25 cellular contexts compared by ENCODE assay signal in genomic region chr16:70159355-70160348, GRCh38. TPM values are rescaled to one million over a fixed set of nuclear protein-coding genes. Genes with fewer than 3 reads are reported as not detected.
DNase-seq lines count a peak whose midpoint lies in the region; ATAC-seq, FAIRE-seq and TF ChIP-seq lines count a peak whose summit lies in the region.
"Had no signal": no experiment of that assay in that cellular context is flagged by ENCODE, and none has a peak within 500 bp of the region (broad histone marks: within the 10 kb centered on the region; RNA-seq: fewer than 3 reads in every experiment).

No MANE protein-coding gene starts in this region.

- peak overlapping the region; percentile 91 for H3K27ac ChIP-seq in HepG2 (ENCODE audit: extremely low read length, insufficient read depth, low read length)
- no peak overlapping the region for H3K27ac ChIP-seq in right lobe of liver
- H3K27ac ChIP-seq: A549, ascending aorta, gastrocnemius medialis, neutrophil, right atrium auricular region, SJSA1, upper lobe of left lung had no signal

- POLR2A ChIA-PET in HepG2 (lab: Yijun Ruan, JAX): interaction anchor here (1.0 kb wide), 1 partner anchor 93 kb away, joined by 3 read pairs; the partner anchor contains the start of gene EXOSC6

- H4K20me1 ChIP-seq in HepG2 (ENCODE audit: insufficient read depth, low read length): no peaks in the 10 kb centered on the region

- H3K9ac ChIP-seq in HepG2 (ENCODE audit: insufficient read depth, low read depth, low read length): no peak overlapping the region
- H3K9ac ChIP-seq in adipocyte (ENCODE audit: low read length): no peak overlapping the region

- intact Hi-C loops in HepG2 (cut with micrococcal nuclease; ENCODE audit: unreplicated experiment): loop anchor here (10.0 kb wide), 1 partner anchor 95 kb away; no protein-coding TSS in a partner anchor
- intact Hi-C loops in right lobe of liver (cut with DNase I): loop anchor here (10.0 kb wide), 2 partner anchors 95 to 105 kb away; partner anchors contain the start of gene EXOSC6 (in 1 of the 2)

- 88% methylated on average over 9 of the region's 9 CpGs for WGBS in HepG2 (ENCODE audit: low lambda C conversion rate)
- WGBS in right lobe of liver (ENCODE audit: insufficient coverage, low coverage, low lambda C conversion rate, missing lambda C conversion rate): 68% methylated on average over 9 of the region's 9 CpGs

- no peak for FAIRE-seq in HepG2 (lab: Jason Lieb, UNC)
- FAIRE-seq: A549, GM18507 had no signal

- TF ChIP-seq CTCF in HepG2 (CRISPR knock-in tag; IDR thresholded peaks at IDR 0.05) (no peak), right lobe of liver (IDR thresholded peaks at IDR 0.05) (no peak), fibroblast of villous mesenchyme (IDR thresholded peaks at IDR 0.05; ENCODE audit: insufficient read depth, low read depth, low read length) (no peak)

- no peak overlapping the region for H3K4me3 ChIP-seq in HepG2 (replicated peaks in 1 of 3; ENCODE audit: insufficient read depth in 1 of 3, low read depth in 2 of 3, low read length in 3 of 3)
- H3K4me3 ChIP-seq in right lobe of liver: no peak overlapping the region
- no peak overlapping the region for H3K4me3 ChIP-seq in adipocyte (ENCODE audit: low read length)
- H3K4me3 ChIP-seq in fibroblast of villous mesenchyme (ENCODE audit: low read depth, low read length): no peak overlapping the region
- H3K4me3 ChIP-seq: A549, ascending aorta, gastrocnemius medialis, right atrium auricular region, SJSA1, upper lobe of left lung had no signal

- H3K36me3 Mint-ChIP-seq in activated T-cell treated with anti-CD3 and anti-CD28 coated beads, Interleukin-2, amount 50 U/mL, for 72 hours (ENCODE audit: insufficient read depth in 2 of 2): peaks cover 4 to 8% of the 10 kb centered on the region in 2 donors

- DNase-seq in HepG2 (ENCODE audit: low spot score) (no peak), right lobe of liver (no peak), adipocyte (ENCODE audit: low read depth) (peak; percentile 50), fibroblast of villous mesenchyme (ENCODE audit: low read depth) (peak; percentile 18), ureter (ENCODE audit: low spot score) (peak; percentile 40), SKM-1 treated with dmso at 0.1 percent for 144 hours (lab: John Stamatoyannopoulos, UW; ENCODE audit: unreplicated experiment) (no peak), DMS 273 (lab: John Stamatoyannopoulos, UW; ENCODE audit: unreplicated experiment) (no peak)
- no peak for DNase-seq in activated T-cell treated with anti-CD3 and anti-CD28 coated beads, Interleukin-2, amount 50 U/mL, for 72 hours
- DNase-seq: activated CD8-positive, alpha-beta memory T cell treated with anti-CD3 and anti-CD28 coated beads, Interleukin-2, amount 50 U/mL, for 48 hours; CD4-positive, alpha-beta T cell; cortex of kidney; DMS79; gastrocnemius medialis; Kasumi-1; midbrain; NCI-H774; stimulated activated naive CD4-positive, alpha-beta T cell treated with Interleukin-2 at 50 U/mL for 16 hours; upper lobe of left lung had no signal

- TF ChIP-seq EP300 in HepG2 (IDR thresholded peaks at IDR 0.05; ENCODE audit: low read depth in 2 of 2, low read length in 2 of 2) (no peak), HepG2 (CRISPR knock-in tag; IDR thresholded peaks at IDR 0.05; ENCODE audit: borderline replicate concordance) (no peak)

- H3K79me2 ChIP-seq in HepG2 (ENCODE audit: insufficient read depth, low read length): no peaks in the 10 kb centered on the region

- TF ChIP-seq RAD21 in HepG2 (CRISPR knock-in tag; IDR thresholded peaks at IDR 0.05): no peak

- no peaks in the 10 kb centered on the region for H3K27me3 ChIP-seq in HepG2 (ENCODE audit: control insufficient read depth in 1 of 2, insufficient read depth in 2 of 2, low read length in 2 of 2)
- no peaks in the 10 kb centered on the region for H3K27me3 ChIP-seq in right lobe of liver
- no peaks in the 10 kb centered on the region for H3K27me3 ChIP-seq in adipocyte (replicated peaks; ENCODE audit: control insufficient read depth, insufficient read depth, low read length)
- H3K27me3 ChIP-seq: ascending aorta, gastrocnemius medialis, neutrophil, right atrium auricular region, SJSA1, upper lobe of left lung had no signal

- no peaks in the 10 kb centered on the region for H3K4me1 Mint-ChIP-seq in activated T-cell treated with anti-CD3 and anti-CD28 coated beads, Interleukin-2, amount 50 U/mL, for 72 hours (ENCODE audit: low read depth)

- H3K36me3 ChIP-seq in HepG2 (replicated peaks in 1 of 2; ENCODE audit: control insufficient read depth in 1 of 2, insufficient read depth in 2 of 2, low read length in 2 of 2) (peaks cover 15 to 43% of the 10 kb centered on the region in 2 experiments), right lobe of liver (peaks cover 7 to 66% (median 23%) of the 10 kb centered on the region in 4 donors), adipocyte (ENCODE audit: control insufficient read depth, insufficient read depth, low read length, severe bottlenecking) (peaks cover 63% of the 10 kb centered on the region)

- H3K4me1 ChIP-seq in HepG2 (ENCODE audit: insufficient read depth, low read length) (peaks cover 65% of the 10 kb centered on the region), right lobe of liver (no peaks in the 10 kb centered on the region), adipocyte (ENCODE audit: control insufficient read depth, insufficient read depth, low read length) (peaks cover 21% of the 10 kb centered on the region)
- H3K4me1 ChIP-seq: ascending aorta, gastrocnemius medialis, right atrium auricular region, upper lobe of left lung had no signal

- no peak overlapping the region for H3K4me2 ChIP-seq in HepG2 (ENCODE audit: low read depth, low read length)
- H3K4me2 ChIP-seq: A549 had no signal

- H3K27me3 Mint-ChIP-seq in activated T-cell treated with anti-CD3 and anti-CD28 coated beads, Interleukin-2, amount 50 U/mL, for 72 hours (ENCODE audit: low read depth): no peaks in the 10 kb centered on the region
- H3K27me3 Mint-ChIP-seq: CD4-positive, alpha-beta T cell had no signal

- no peaks in the 10 kb centered on the region for H3K9me3 ChIP-seq in HepG2 (ENCODE audit: low read length)
- H3K9me3 ChIP-seq in right lobe of liver: no peaks in the 10 kb centered on the region
- H3K9me3 ChIP-seq in adipocyte (ENCODE audit: control insufficient read depth, low read length): no peaks in the 10 kb centered on the region
- H3K9me3 ChIP-seq: A549, ascending aorta, gastrocnemius medialis, neutrophil, right atrium auricular region, SJSA1, upper lobe of left lung had no signal

- in situ Hi-C loops in HepG2 (cut with HindIII; ENCODE audit: extremely low pct_ligation_motif_present, low pct_unique_long_range_greater_than_20kb): loop anchor here (10.0 kb wide), 1 partner anchor 95 kb away; the partner anchor contains the start of gene EXOSC6

- no peak for TF ChIP-seq POLR2A in HepG2 (IDR thresholded peaks at IDR 0.05; ENCODE audit: insufficient read depth in 1 of 2, low read depth in 2 of 2, low read length in 2 of 2)
- TF ChIP-seq POLR2A in right lobe of liver (IDR thresholded peaks at IDR 0.05): no peak

- no TSS peak for BruUV-seq in HepG2 (replicated peaks; lab: Mats Ljungman, UMichigan)

- no peak overlapping the region for H2AFZ ChIP-seq in HepG2 (ENCODE audit: low read length)

- H3K27ac Mint-ChIP-seq in activated T-cell treated with anti-CD3 and anti-CD28 coated beads, Interleukin-2, amount 50 U/mL, for 72 hours: no peak overlapping the region
- H3K27ac Mint-ChIP-seq: CD4-positive, alpha-beta T cell had no signal

- CTCF ChIA-PET in HepG2 (lab: Yijun Ruan, JAX; ENCODE audit: low intra/inter-chr PET ratio, low total read pairs): no interaction called here

- no peaks in the 10 kb centered on the region for H3K9me3 Mint-ChIP-seq in activated T-cell treated with anti-CD3 and anti-CD28 coated beads, Interleukin-2, amount 50 U/mL, for 72 hours
- H3K9me3 Mint-ChIP-seq: CD4-positive, alpha-beta T cell had no signal

- ATAC-seq in HepG2: no peak
- ATAC-seq in right lobe of liver: no peak
- no peak for ATAC-seq in activated T-cell treated with anti-CD3 and anti-CD28 coated beads, Interleukin-2, amount 50 U/mL, for 72 hours (replicated peaks in 1 of 2)
- ATAC-seq: gastrocnemius medialis, left colon had no signal

- no peak overlapping the region for H3K4me3 Mint-ChIP-seq in activated T-cell treated with anti-CD3 and anti-CD28 coated beads, Interleukin-2, amount 50 U/mL, for 72 hours
- H3K4me3 Mint-ChIP-seq: CD4-positive, alpha-beta T cell had no signal

RNA-seq across cellular contexts. Expression of gene CLEC18C, which starts 13.9 kb away (rescaled TPM):
- total RNA-seq in HepG2 (2016; rRNA removed; fragmentation: Illumina TruSeq; extraction: Trizol): 0.13 and 0.15 TPM in 2 replicates
- not detected in 2 replicates for total RNA-seq in HepG2 (2016; cell fraction: cytosol; rRNA removed; fragmentation: Illumina TruSeq; extraction: Trizol; ENCODE audit: low read depth)
- total RNA-seq in HepG2 (2016; cell fraction: insoluble cytoplasmic fraction; rRNA removed; fragmentation: Illumina TruSeq; extraction: Trizol): not detected in 2 replicates
- total RNA-seq in HepG2 (2016; cell fraction: membrane; rRNA removed; fragmentation: Illumina TruSeq; extraction: Trizol): not detected in 2 replicates
- total RNA-seq in HepG2 (2016; cell fraction: nucleus; rRNA removed; fragmentation: Illumina TruSeq; extraction: Trizol): 0.66 TPM in 1 of 2 replicates, not detected in the other
- polyA plus RNA-seq in HepG2 (2011; rRNA removed): 0.29 and 0.50 TPM in 2 replicates
- polyA plus RNA-seq in HepG2 (2011; cell fraction: cytosol; rRNA removed): 0.13 and 0.29 TPM in 2 replicates
- polyA plus RNA-seq in HepG2 (2011; cell fraction: nucleus; rRNA removed): 2.9 and 3.6 TPM in 2 replicates
- polyA plus RNA-seq in HepG2 (2012): 0.28 and 0.29 TPM in 2 replicates
- not detected in 2 replicates for polyA plus RNA-seq in HepG2 (2016; cell fraction: cytosol; fragmentation: Illumina TruSeq; extraction: Trizol; ENCODE audit: low read depth)
- polyA plus RNA-seq in HepG2 (2016; cell fraction: insoluble cytoplasmic fraction; fragmentation: Illumina TruSeq; extraction: Trizol; ENCODE audit: low read depth): not detected in 2 replicates
- polyA plus RNA-seq in HepG2 (2016; cell fraction: membrane; fragmentation: Illumina TruSeq; extraction: Trizol; ENCODE audit: low read depth): not detected in 2 replicates
- polyA plus RNA-seq in HepG2 (2016; cell fraction: nucleus; fragmentation: Illumina TruSeq; extraction: Trizol; ENCODE audit: insufficient read depth, low read depth): 0.59 TPM in 1 of 2 replicates, not detected in the other
- polyA minus RNA-seq in HepG2 (2011; rRNA and poly(A)+ RNA removed; ENCODE audit: low replicate concordance): 0.37 and 2.3 TPM in 2 replicates
- polyA minus RNA-seq in HepG2 (2011; cell fraction: cytosol; rRNA and poly(A)+ RNA removed): not detected in 2 replicates
- 1.2 and 3.0 TPM in 2 replicates for polyA minus RNA-seq in HepG2 (2011; cell fraction: nucleus; rRNA and poly(A)+ RNA removed)
- total RNA-seq in right lobe of liver: under 1 TPM in 4 of 6 experiments, not detected in 2; 0.10 to 0.56 (median 0.47) TPM
- under 0.01 and 0.43 TPM in 2 replicates for total RNA-seq in fibroblast of villous mesenchyme
- 0.96 TPM for total RNA-seq in ureter
- under 1 TPM; 0.35 to 0.84 TPM for total RNA-seq in activated T-cell treated with anti-CD3 and anti-CD28 coated beads, Interleukin-2, amount 50 U/mL, for 72 hours
- total RNA-seq: ascending aorta; CD4-positive, alpha-beta T cell; right atrium auricular region; SJSA1 had no signal

RNA-seq across cellular contexts. Expression of gene PDPR, which starts 45.5 kb away (rescaled TPM):
- total RNA-seq in HepG2 (2016; rRNA removed; fragmentation: Illumina TruSeq; extraction: Trizol): 7.2 and 19.5 TPM in 2 replicates
- 4.1 and 4.7 TPM in 2 replicates for total RNA-seq in HepG2 (2016; cell fraction: cytosol; rRNA removed; fragmentation: Illumina TruSeq; extraction: Trizol; ENCODE audit: low read depth)
- total RNA-seq in HepG2 (2016; cell fraction: insoluble cytoplasmic fraction; rRNA removed; fragmentation: Illumina TruSeq; extraction: Trizol): 6.8 and 18.8 TPM in 2 replicates
- total RNA-seq in HepG2 (2016; cell fraction: membrane; rRNA removed; fragmentation: Illumina TruSeq; extraction: Trizol): 3.9 TPM in 2 replicates
- total RNA-seq in HepG2 (2016; cell fraction: nucleus; rRNA removed; fragmentation: Illumina TruSeq; extraction: Trizol): 25.7 and 29.8 TPM in 2 replicates
- 29.9 and 30.6 TPM in 2 replicates for polyA plus RNA-seq in HepG2 (2011; rRNA removed)
- 18.1 and 18.9 TPM in 2 replicates for polyA plus RNA-seq in HepG2 (2011; cell fraction: cytosol; rRNA removed)
- 46.6 and 49.7 TPM in 2 replicates for polyA plus RNA-seq in HepG2 (2011; cell fraction: nucleus; rRNA removed)
- polyA plus RNA-seq in HepG2 (2012): 17.6 and 18.4 TPM in 2 replicates
- polyA plus RNA-seq in HepG2 (2016; cell fraction: cytosol; fragmentation: Illumina TruSeq; extraction: Trizol; ENCODE audit: low read depth): 0.85 and 0.92 TPM in 2 replicates
- 5.4 and 6.4 TPM in 2 replicates for polyA plus RNA-seq in HepG2 (2016; cell fraction: insoluble cytoplasmic fraction; fragmentation: Illumina TruSeq; extraction: Trizol; ENCODE audit: low read depth)
- polyA plus RNA-seq in HepG2 (2016; cell fraction: membrane; fragmentation: Illumina TruSeq; extraction: Trizol; ENCODE audit: low read depth): 1.9 TPM in 2 replicates
- polyA plus RNA-seq in HepG2 (2016; cell fraction: nucleus; fragmentation: Illumina TruSeq; extraction: Trizol; ENCODE audit: insufficient read depth, low read depth): 41.4 and 43.2 TPM in 2 replicates
- polyA minus RNA-seq in HepG2 (2011; rRNA and poly(A)+ RNA removed; ENCODE audit: low replicate concordance): 61.1 and 96.4 TPM in 2 replicates
- 25.1 and 32.3 TPM in 2 replicates for polyA minus RNA-seq in HepG2 (2011; cell fraction: cytosol; rRNA and poly(A)+ RNA removed)
- polyA minus RNA-seq in HepG2 (2011; cell fraction: nucleus; rRNA and poly(A)+ RNA removed): 50.5 and 53.6 TPM in 2 replicates
- 10 to 100 TPM in 1 of 6 experiments, 1 to 10 TPM in 5; 6.5 to 10.1 (median 8.3) TPM for total RNA-seq in right lobe of liver
- 24.5 and 31.1 TPM in 2 replicates for total RNA-seq in fibroblast of villous mesenchyme
- 47.4 TPM for total RNA-seq in ureter
- 10 to 100 TPM; 27.7 to 33.6 TPM for total RNA-seq in activated T-cell treated with anti-CD3 and anti-CD28 coated beads, Interleukin-2, amount 50 U/mL, for 72 hours

Comparison
In these comparisons a context has a peak if more than half of its experiments do, and no peak if none do; other contexts are left out.
1. DNase-seq: peak in adipocyte (single experiment), fibroblast of villous mesenchyme (single experiment) and ureter (single experiment); none in HepG2 (single experiment), right lobe of liver (0 of 3), SKM-1 treated with dmso at 0.1 percent for 144 hours (single experiment), activated T-cell treated with anti-CD3 and anti-CD28 coated beads, Interleukin-2, amount 50 U/mL, for 72 hours (0 of 2) and DMS 273 (single experiment).